8 cellular contexts compared by ENCODE assay signal in genomic region chr15:40038654-40039543, GRCh38. TPM values are rescaled to one million over a fixed set of nuclear protein-coding genes. Genes with fewer than 3 reads are reported as not detected.
DNase-seq lines count a peak whose midpoint lies in the region; ATAC-seq and TF ChIP-seq lines count a peak whose summit lies in the region.

TSS of gene SRP14 (minus strand) at chr15:40039181. CDS start at chr15:40039116, 65 bp downstream.

- H3K79me2 ChIP-seq in Loucy (ENCODE audit: insufficient read depth, low read length): peaks cover 44% of the 10 kb centered on the region

- peaks cover 55% of the 10 kb centered on the region for H3K36me3 Mint-ChIP-seq in activated T-helper 2 cell treated with anti-CD3 and anti-CD28 coated beads, Interferon-gamma antibody, Interleukin-2, Interleukin-4, amounts not matched to agents 10 μg/mL and 5 μg/mL and 100 μg/mL, durations not matched to agents 14 hours and 24 hours and 36 hours (ENCODE audit: low read depth)
- peaks cover 0 to 44% (median 6%) of the 10 kb centered on the region in 3 donors for H3K36me3 Mint-ChIP-seq in naive thymus-derived CD8-positive, alpha-beta T cell
- peaks cover 29 to 34% of the 10 kb centered on the region in 2 donors for H3K36me3 Mint-ChIP-seq in stimulated activated naive B cell treated with anti-CD40 and anti-IgM and Interleukin-4, amounts not matched to agents 10 μg/mL and 1 μg/mL and 100 μg/mL, for 72 hours

- H4K20me1 ChIP-seq in Loucy (ENCODE audit: insufficient read depth, low read length, poor library complexity, severe bottlenecking): peaks cover 26% of the 10 kb centered on the region

- H3K27ac Mint-ChIP-seq in activated T-helper 2 cell treated with anti-CD3 and anti-CD28 coated beads, Interferon-gamma antibody, Interleukin-2, Interleukin-4, amounts not matched to agents 10 μg/mL and 5 μg/mL and 100 μg/mL, durations not matched to agents 14 hours and 24 hours and 36 hours: peak within 1 kb of the TSS; percentile 95
- H3K27ac Mint-ChIP-seq in naive thymus-derived CD8-positive, alpha-beta T cell: peak within 1 kb of the TSS; percentile 98 to 99 (median 99)
- H3K27ac Mint-ChIP-seq in stimulated activated naive B cell treated with anti-CD40 and anti-IgM and Interleukin-4, amounts not matched to agents 10 μg/mL and 1 μg/mL and 100 μg/mL, for 72 hours: peak within 1 kb of the TSS; percentile 98

- H3K9ac ChIP-seq in Loucy (ENCODE audit: low read depth, low read length, poor library complexity, severe bottlenecking): peak within 1 kb of the TSS; percentile 86

- H3K9me3 Mint-ChIP-seq in activated T-helper 2 cell treated with anti-CD3 and anti-CD28 coated beads, Interferon-gamma antibody, Interleukin-2, Interleukin-4, amounts not matched to agents 10 μg/mL and 5 μg/mL and 100 μg/mL, durations not matched to agents 14 hours and 24 hours and 36 hours: no peaks in the 10 kb centered on the region
- no peaks in the 10 kb centered on the region for H3K9me3 Mint-ChIP-seq in naive thymus-derived CD8-positive, alpha-beta T cell
- no peaks in the 10 kb centered on the region for H3K9me3 Mint-ChIP-seq in stimulated activated naive B cell treated with anti-CD40 and anti-IgM and Interleukin-4, amounts not matched to agents 10 μg/mL and 1 μg/mL and 100 μg/mL, for 72 hours

- intact Hi-C loops in activated T-helper 2 cell treated with anti-CD3 and anti-CD28 coated beads, Interferon-gamma antibody, Interleukin-2, Interleukin-4, amounts not matched to agents 10 μg/mL and 5 μg/mL and 100 μg/mL, durations not matched to agents 14 hours and 24 hours and 36 hours (cut with micrococcal nuclease): loop anchor here (2.0 to 10.0 kb wide), 3 partner anchors 154 to 252 kb away; no protein-coding TSS in a partner anchor

- H3K4me3 Mint-ChIP-seq in activated T-helper 2 cell treated with anti-CD3 and anti-CD28 coated beads, Interferon-gamma antibody, Interleukin-2, Interleukin-4, amounts not matched to agents 10 μg/mL and 5 μg/mL and 100 μg/mL, durations not matched to agents 14 hours and 24 hours and 36 hours (ENCODE audit: low read depth): peak within 1 kb of the TSS; percentile 91
- peak within 1 kb of the TSS; percentile 99 to 100 (median 99) for H3K4me3 Mint-ChIP-seq in naive thymus-derived CD8-positive, alpha-beta T cell
- H3K4me3 Mint-ChIP-seq in stimulated activated naive B cell treated with anti-CD40 and anti-IgM and Interleukin-4, amounts not matched to agents 10 μg/mL and 1 μg/mL and 100 μg/mL, for 72 hours: peak within 1 kb of the TSS; percentile 95 to 100

- peak within 1 kb of the TSS; percentile 99 for H2AFZ ChIP-seq in Loucy (ENCODE audit: low read length)

- DNase-seq in ELF-1 (ENCODE audit: low read depth, low spot score) (peak; percentile 98), H7 (peak; percentile 96), RWPE2 (ENCODE audit: low spot score) (peak; percentile 93), fibroblast of mammary gland (ENCODE audit: low read depth) (peak; percentile 90)
- peak; percentile 87 for DNase-seq in activated T-helper 2 cell treated with anti-CD3 and anti-CD28 coated beads, Interferon-gamma antibody, Interleukin-2, Interleukin-4, amounts not matched to agents 10 μg/mL and 5 μg/mL and 100 μg/mL, durations not matched to agents 14 hours and 24 hours and 36 hours (ENCODE audit: low spot score)
- peak; percentile 88 to 96 (median 90) for DNase-seq in naive thymus-derived CD8-positive, alpha-beta T cell
- DNase-seq in stimulated activated naive B cell treated with anti-CD40 and anti-IgM and Interleukin-4, amounts not matched to agents 10 μg/mL and 1 μg/mL and 100 μg/mL, for 72 hours: peak; percentile 91

- H3K36me3 ChIP-seq in H7 (replicated peaks; ENCODE audit: control insufficient read depth, insufficient read depth, low read length): peaks cover 21% of the 10 kb centered on the region
- peaks cover 28% of the 10 kb centered on the region for H3K36me3 ChIP-seq in Loucy (ENCODE audit: insufficient read depth, low read length)
- H3K36me3 ChIP-seq in RWPE2 (ENCODE audit: low read depth): peaks cover 44% of the 10 kb centered on the region

- H3K4me1 ChIP-seq in Loucy (ENCODE audit: insufficient read depth, low read length, poor library complexity, severe bottlenecking) (peaks cover 24% of the 10 kb centered on the region), RWPE2 (ENCODE audit: insufficient read depth, poor library complexity, severe bottlenecking) (peaks cover 5% of the 10 kb centered on the region)

- POLR2A ChIA-PET in naive thymus-derived CD8-positive, alpha-beta T cell (lab: Charles Lee): interaction anchor here (0.6 to 4.8 kb wide), 9 partner anchors 9 to 412 kb away, joined by 3 to 33 read pairs (median 4); no protein-coding TSS in a partner anchor

- no peaks in the 10 kb centered on the region for H3F3A ChIP-seq in Loucy (ENCODE audit: low read depth)

- peak within 1 kb of the TSS; percentile 90 for H3K4me2 ChIP-seq in Loucy (ENCODE audit: low read depth, low read length, poor library complexity, severe bottlenecking)

- peak; percentile 97 for ATAC-seq in RWPE2 (ENCODE audit: low read depth)
- ATAC-seq in naive thymus-derived CD8-positive, alpha-beta T cell: peak; percentile 93
- peak; percentile 96 for ATAC-seq in stimulated activated naive B cell treated with anti-CD40 and anti-IgM and Interleukin-4, amounts not matched to agents 10 μg/mL and 1 μg/mL and 100 μg/mL, for 72 hours (replicated peaks)

- H3K27me3 ChIP-seq in H7 (ENCODE audit: control insufficient read depth, insufficient read depth, low read length): no peaks in the 10 kb centered on the region
- no peaks in the 10 kb centered on the region for H3K27me3 ChIP-seq in Loucy (ENCODE audit: insufficient read depth, low read length, poor library complexity, severe bottlenecking)
- no peaks in the 10 kb centered on the region for H3K27me3 ChIP-seq in RWPE2 (ENCODE audit: insufficient read depth, poor library complexity, severe bottlenecking)

- TF ChIP-seq CTCF in Loucy (conservative IDR thresholded peaks at IDR 0.05; ENCODE audit: low read length) (no peak), RWPE2 (IDR thresholded peaks at IDR 0.05; ENCODE audit: poor library complexity, severe bottlenecking) (no peak), fibroblast of mammary gland (conservative IDR thresholded peaks at IDR 0.05; ENCODE audit: control insufficient read depth, insufficient read depth, low read depth, low read length) (no peak)

- H3K9me3 ChIP-seq in Loucy (ENCODE audit: insufficient read depth, low read depth, low read length) (no peaks in the 10 kb centered on the region), RWPE2 (ENCODE audit: severe bottlenecking) (no peaks in the 10 kb centered on the region)

- H3K4me3 ChIP-seq in H7 (ENCODE audit: insufficient read depth, low read depth, low read length): peak within 1 kb of the TSS; percentile 67
- peak within 1 kb of the TSS; percentile 95 for H3K4me3 ChIP-seq in Loucy (ENCODE audit: low read length, poor library complexity, severe bottlenecking)
- H3K4me3 ChIP-seq in RWPE2 (ENCODE audit: severe bottlenecking): peak within 1 kb of the TSS; percentile 83
- peak within 1 kb of the TSS; percentile 94 for H3K4me3 ChIP-seq in fibroblast of mammary gland (ENCODE audit: control insufficient read depth, low read depth, low read length)

- H3K9me2 ChIP-seq in Loucy (replicated peaks; ENCODE audit: low read depth, low read length): no peaks in the 10 kb centered on the region

- peak within 1 kb of the TSS; percentile 64 for H3K27ac ChIP-seq in RWPE2 (ENCODE audit: poor library complexity, severe bottlenecking)

- peaks cover 44% of the 10 kb centered on the region for H3K4me1 Mint-ChIP-seq in activated T-helper 2 cell treated with anti-CD3 and anti-CD28 coated beads, Interferon-gamma antibody, Interleukin-2, Interleukin-4, amounts not matched to agents 10 μg/mL and 5 μg/mL and 100 μg/mL, durations not matched to agents 14 hours and 24 hours and 36 hours (ENCODE audit: low read depth)
- H3K4me1 Mint-ChIP-seq in naive thymus-derived CD8-positive, alpha-beta T cell: peaks cover 23 to 49% (median 42%) of the 10 kb centered on the region in 4 donors
- peaks cover 22 to 47% of the 10 kb centered on the region in 2 donors for H3K4me1 Mint-ChIP-seq in stimulated activated naive B cell treated with anti-CD40 and anti-IgM and Interleukin-4, amounts not matched to agents 10 μg/mL and 1 μg/mL and 100 μg/mL, for 72 hours

- no peaks in the 10 kb centered on the region for H3K27me3 Mint-ChIP-seq in activated T-helper 2 cell treated with anti-CD3 and anti-CD28 coated beads, Interferon-gamma antibody, Interleukin-2, Interleukin-4, amounts not matched to agents 10 μg/mL and 5 μg/mL and 100 μg/mL, durations not matched to agents 14 hours and 24 hours and 36 hours (ENCODE audit: low read depth)
- H3K27me3 Mint-ChIP-seq in naive thymus-derived CD8-positive, alpha-beta T cell: no peaks in the 10 kb centered on the region
- H3K27me3 Mint-ChIP-seq in stimulated activated naive B cell treated with anti-CD40 and anti-IgM and Interleukin-4, amounts not matched to agents 10 μg/mL and 1 μg/mL and 100 μg/mL, for 72 hours: no peaks in the 10 kb centered on the region

RNA-seq across cellular contexts. Expression of gene SRP14, which starts in this region (rescaled TPM):
- 148 and 156 TPM in 2 replicates for total RNA-seq in H7 (2014; rRNA removed; shearing (Covaris generic))
- total RNA-seq in activated T-helper 2 cell treated with anti-CD3 and anti-CD28 coated beads, Interferon-gamma antibody, Interleukin-2, Interleukin-4, amounts not matched to agents 10 μg/mL and 5 μg/mL and 100 μg/mL, durations not matched to agents 14 hours and 24 hours and 36 hours: 160 and 167 TPM in 2 replicates
- 100 to 1,000 TPM; 147 to 158 TPM for total RNA-seq in naive thymus-derived CD8-positive, alpha-beta T cell
- 100 to 1,000 TPM; 705 to 855 (median 766) TPM for polyA plus RNA-seq in naive thymus-derived CD8-positive, alpha-beta T cell

Comparison
In these comparisons a context has a peak if more than half of its experiments do, and no peak if none do; other contexts are left out.
1. Peak in every context shown above with its lines: DNase-seq, ATAC-seq, H3K4me3 ChIP-seq and H3K27ac ChIP-seq.